ENCODE assay signal across 24 cellular contexts in genomic region chr9:22107202-22107601, GRCh38.
DNase-seq lines count a peak whose midpoint lies in the region; ATAC-seq and TF ChIP-seq lines count a peak whose summit lies in the region.
"Had no signal": no experiment of that assay in that cellular context is flagged by ENCODE, and none has a peak within 500 bp of the region (broad histone marks: within the 10 kb centered on the region; RNA-seq: fewer than 3 reads in every experiment).

No MANE protein-coding gene starts in this region.

- H3K4me3 ChIP-seq in brain microvascular endothelial cell (ENCODE audit: low read depth, low read length) (no peak overlapping the region), smooth muscle cell (no peak overlapping the region), dorsolateral prefrontal cortex (no peak overlapping the region)
- H3K4me3 ChIP-seq: colonic mucosa, neural progenitor cell, right atrium auricular region, thoracic aorta had no signal

- no peak for ATAC-seq in GM21529 (IDR thresholded peaks at IDR 0.05; ENCODE audit: unreplicated experiment)
- ATAC-seq: CD8-positive, alpha-beta T cell; Right ventricle myocardium inferior; stimulated activated effector memory CD8-positive, alpha-beta T cell treated with anti-CD3 and anti-CD28 coated beads, Interleukin-12 subunit alpha, Interleukin-12 subunit beta, amount 100 ng/mL, for 72 hours had no signal

- in situ Hi-C loops in brain microvascular endothelial cell (cut with HindIII; ENCODE audit: low pct_ligation_motif_present, low sequenced_read_pairs) = no loop called here

- H3K27ac ChIP-seq in brain microvascular endothelial cell = peak overlapping the region; percentile 78
- H3K27ac ChIP-seq in smooth muscle cell (ENCODE audit: low read depth) = peak overlapping the region; percentile 88
- no peak overlapping the region for H3K27ac ChIP-seq in dorsolateral prefrontal cortex
- H3K27ac ChIP-seq: colonic mucosa, neural progenitor cell, right atrium auricular region, thoracic aorta, WERI-Rb-1 had no signal

- TF ChIP-seq CTCF in brain microvascular endothelial cell (IDR thresholded peaks at IDR 0.05; ENCODE audit: low read depth, low read length, missing control alignments) (no peak), smooth muscle cell (IDR thresholded peaks at IDR 0.05; ENCODE audit: borderline replicate concordance, insufficient read depth, poor library complexity, severe bottlenecking) (no peak), dorsolateral prefrontal cortex (IDR thresholded peaks at IDR 0.05 in 54 of 56, conservative IDR thresholded peaks at IDR 0.05 in 2 of 56; ENCODE audit: low read depth in 1 of 56, partially characterized antibody in 56 of 56) (no peak)

- H3K4me1 ChIP-seq in smooth muscle cell (ENCODE audit: low read depth) = peaks cover 24% of the 10 kb centered on the region
- H3K4me1 ChIP-seq: neural progenitor cell had no signal

- CTCF ChIA-PET in activated CD4-positive, alpha-beta memory T cell treated with anti-CD3 and anti-CD28 coated beads for 36 hours (lab: Charles Lee) = interaction anchor here (2.5 kb wide), 1 partner anchor 12 kb away, joined by 16 read pairs; no protein-coding TSS in a partner anchor

- no peaks in the 10 kb centered on the region for H3K36me3 Mint-ChIP-seq in activated CD4-positive, alpha-beta memory T cell treated with anti-CD3 and anti-CD28 coated beads for 36 hours
- H3K36me3 Mint-ChIP-seq: CD8-positive, alpha-beta T cell; neural progenitor cell; stimulated activated effector memory CD8-positive, alpha-beta T cell treated with anti-CD3 and anti-CD28 coated beads, Interleukin-12 subunit alpha, Interleukin-12 subunit beta, amount 100 ng/mL, for 72 hours had no signal

- peaks cover 21% of the 10 kb centered on the region for H3K4me1 Mint-ChIP-seq in activated CD4-positive, alpha-beta memory T cell treated with anti-CD3 and anti-CD28 coated beads for 36 hours (ENCODE audit: low read depth)

- peak overlapping the region; percentile 44 for H3K4me2 ChIP-seq in smooth muscle cell
- H3K4me2 ChIP-seq: neural progenitor cell had no signal

- no peaks in the 10 kb centered on the region for H3K9me3 Mint-ChIP-seq in activated CD4-positive, alpha-beta memory T cell treated with anti-CD3 and anti-CD28 coated beads for 36 hours
- H3K9me3 Mint-ChIP-seq: CD8-positive, alpha-beta T cell; neural progenitor cell; stimulated activated effector memory CD8-positive, alpha-beta T cell treated with anti-CD3 and anti-CD28 coated beads, Interleukin-12 subunit alpha, Interleukin-12 subunit beta, amount 100 ng/mL, for 72 hours had no signal

- H4K20me1 ChIP-seq in smooth muscle cell (ENCODE audit: low read depth) = no peaks in the 10 kb centered on the region

- POLR2A ChIA-PET in activated CD4-positive, alpha-beta memory T cell treated with anti-CD3 and anti-CD28 coated beads for 36 hours (lab: Charles Lee) = no interaction called here

- H3K9ac ChIP-seq in smooth muscle cell (ENCODE audit: low read depth) = peak overlapping the region; percentile 55
- H3K9ac ChIP-seq: neural progenitor cell had no signal

- H3K27me3 ChIP-seq in brain microvascular endothelial cell (replicated peaks) = no peaks in the 10 kb centered on the region
- no peaks in the 10 kb centered on the region for H3K27me3 ChIP-seq in smooth muscle cell (ENCODE audit: low read depth)
- peaks cover 0 to 5% (median 0%) of the 10 kb centered on the region in 45 donors for H3K27me3 ChIP-seq in dorsolateral prefrontal cortex
- H3K27me3 ChIP-seq: colonic mucosa, neural progenitor cell, right atrium auricular region had no signal

- WGBS in smooth muscle cell (ENCODE audit: low lambda C conversion rate) = 39% methylated on average over 4 of the region's 4 CpGs

- no peak overlapping the region for H3K4me3 Mint-ChIP-seq in activated CD4-positive, alpha-beta memory T cell treated with anti-CD3 and anti-CD28 coated beads for 36 hours
- H3K4me3 Mint-ChIP-seq: CD8-positive, alpha-beta T cell; neural progenitor cell; stimulated activated effector memory CD8-positive, alpha-beta T cell treated with anti-CD3 and anti-CD28 coated beads, Interleukin-12 subunit alpha, Interleukin-12 subunit beta, amount 100 ng/mL, for 72 hours had no signal

- intact Hi-C loops in dorsolateral prefrontal cortex (cut with DNase I) = no loop called here
- intact Hi-C loops in activated CD4-positive, alpha-beta memory T cell treated with anti-CD3 and anti-CD28 coated beads for 36 hours (cut with micrococcal nuclease) = loop anchor here (5.0 to 10.0 kb wide), 4 partner anchors 70 to 422 kb away; no protein-coding TSS in a partner anchor

- DNase-seq in M059J (ENCODE audit: low read depth) (peak; percentile 77), brain microvascular endothelial cell (peak; percentile 91), kidney glomerular epithelial cell (lab: John Stamatoyannopoulos, UW) (peak; percentile 64), smooth muscle cell (lab: John Stamatoyannopoulos, UW; ENCODE audit: unreplicated experiment) (no peak), dorsolateral prefrontal cortex (no peak)
- no peak for DNase-seq in activated CD4-positive, alpha-beta memory T cell treated with anti-CD3 and anti-CD28 coated beads for 36 hours
- DNase-seq: activated CD4-positive, alpha-beta T cell treated with anti-CD3 and anti-CD28 coated beads, Interleukin-2, amount 50 U/mL, for 4 hours; activated naive CD4-positive, alpha-beta T cell treated with Interleukin-2 at 50 U/mL for 16 hours; activated T-cell treated with anti-CD3 and anti-CD28 coated beads for 4 hours; anterior cingulate cortex; CD8-positive, alpha-beta T cell; colonic mucosa; GOT3; hypothalamus; KG1; NCI-H1092 treated with DMSO at 0.1 percent for 48 hours; NCI-H524 treated with DMSO at 0.1 percent for 48 hours; WERI-Rb-1 had no signal

- no peaks in the 10 kb centered on the region for H3K36me3 ChIP-seq in brain microvascular endothelial cell (replicated peaks)
- no peaks in the 10 kb centered on the region for H3K36me3 ChIP-seq in smooth muscle cell (ENCODE audit: low read depth)
- H3K36me3 ChIP-seq: colonic mucosa, neural progenitor cell, right atrium auricular region, thoracic aorta, WERI-Rb-1 had no signal

- H3K27ac Mint-ChIP-seq in activated CD4-positive, alpha-beta memory T cell treated with anti-CD3 and anti-CD28 coated beads for 36 hours = no peak overlapping the region
- H3K27ac Mint-ChIP-seq: CD8-positive, alpha-beta T cell; neural progenitor cell; stimulated activated effector memory CD8-positive, alpha-beta T cell treated with anti-CD3 and anti-CD28 coated beads, Interleukin-12 subunit alpha, Interleukin-12 subunit beta, amount 100 ng/mL, for 72 hours had no signal

- H3K27me3 Mint-ChIP-seq in activated CD4-positive, alpha-beta memory T cell treated with anti-CD3 and anti-CD28 coated beads for 36 hours = peaks cover 28% of the 10 kb centered on the region

- H2AFZ ChIP-seq in smooth muscle cell (ENCODE audit: low read depth) = peak overlapping the region; percentile 21
- H2AFZ ChIP-seq: neural progenitor cell had no signal

- H3F3A ChIP-seq in smooth muscle cell (ENCODE audit: low read depth) = peaks cover 17% of the 10 kb centered on the region

- no peaks in the 10 kb centered on the region for H3K9me3 ChIP-seq in smooth muscle cell (replicated peaks; ENCODE audit: low read depth)
- H3K9me3 ChIP-seq: colonic mucosa, right atrium auricular region, thoracic aorta had no signal

- no peaks in the 10 kb centered on the region for H3K79me2 ChIP-seq in smooth muscle cell (ENCODE audit: low read depth)

Comparison
In these comparisons a context has a peak if more than half of its experiments do, and no peak if none do; other contexts are left out.
1. DNase-seq: peak in M059J (single experiment), brain microvascular endothelial cell (single experiment) and kidney glomerular epithelial cell (single experiment); none in smooth muscle cell (single experiment), dorsolateral prefrontal cortex (0 of 10) and activated CD4-positive, alpha-beta memory T cell treated with anti-CD3 and anti-CD28 coated beads for 36 hours (single experiment).
2. H3K27ac ChIP-seq: peak in brain microvascular endothelial cell (single experiment) and smooth muscle cell (single experiment); none in dorsolateral prefrontal cortex (0 of 59).